ENCODE assay signal across 13 cellular contexts in the genomic region with DNA sequence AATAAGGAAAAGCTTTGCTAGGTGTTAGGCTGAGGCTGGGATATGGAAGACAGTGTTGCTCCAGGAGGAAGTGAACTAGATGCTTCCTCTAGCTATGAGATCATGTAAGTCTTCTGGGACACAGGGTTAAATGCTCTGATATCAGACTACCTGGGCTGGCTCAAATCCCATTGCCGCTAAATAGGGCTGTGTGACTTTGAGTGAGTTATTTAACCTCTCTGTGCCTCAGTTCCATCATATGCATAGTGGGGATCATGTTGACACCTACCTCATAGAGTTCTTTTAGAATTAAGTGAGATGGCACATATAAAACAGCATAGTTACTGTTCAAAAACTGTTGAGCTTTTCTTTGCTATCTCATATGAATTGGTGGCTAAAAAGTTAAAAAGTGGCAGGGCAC.
"Had no signal": no experiment of that assay in that cellular context is flagged by ENCODE, and none has a peak within 500 bp of the region (broad histone marks: within the 10 kb centered on the region; RNA-seq: fewer than 3 reads in every experiment).

No MANE protein-coding gene starts in this region.

- H3K27ac ChIP-seq: colonic mucosa, heart right ventricle, pancreas, suprapubic skin, tibial artery, upper lobe of left lung, uterus had no signal

- H3K4me2 ChIP-seq: smooth muscle cell had no signal

- H3K27ac Mint-ChIP-seq: mesothelial cell of epicardium, progenitor cell of endocrine pancreas had no signal

- H3K4me1 ChIP-seq: uterus had no signal

- H3K4me3 ChIP-seq: colonic mucosa, heart right ventricle, pancreas, smooth muscle cell, suprapubic skin, tibial artery, upper lobe of left lung, uterus had no signal

- H3K9me3 Mint-ChIP-seq: mesothelial cell of epicardium, natural killer cell, neural crest cell had no signal

- ATAC-seq: heart right ventricle had no signal

- H3K36me3 ChIP-seq: colonic mucosa, heart right ventricle, pancreas, suprapubic skin, tibial artery, upper lobe of left lung, uterus had no signal

- H3K36me3 Mint-ChIP-seq: mesothelial cell of epicardium, natural killer cell had no signal

- DNase-seq: effector CD4-positive, alpha-beta T cell; natural killer cell; tibial artery had no signal

- H3K27me3 ChIP-seq: colonic mucosa, heart right ventricle, pancreas, suprapubic skin, tibial artery, upper lobe of left lung, uterus had no signal

- H3K4me3 Mint-ChIP-seq: mesothelial cell of epicardium had no signal

- H3K9me3 ChIP-seq: colonic mucosa, heart right ventricle, pancreas, suprapubic skin, tibial artery, upper lobe of left lung, uterus had no signal
